ENCODE assay signal across 9 cellular contexts in genomic region chr20:20837574-20838021, GRCh38.
DNase-seq lines count a peak whose midpoint lies in the region; ATAC-seq and TF ChIP-seq lines count a peak whose summit lies in the region.
"Had no signal": no experiment of that assay in that cellular context is flagged by ENCODE, and none has a peak within 500 bp of the region (broad histone marks: within the 10 kb centered on the region; RNA-seq: fewer than 3 reads in every experiment).

No MANE protein-coding gene starts in this region.

- H3K27me3 Mint-ChIP-seq in T-helper 2 cell treated with Interferon-gamma antibody and Interleukin-4, amounts not matched to agents 5 μg/mL and 100 μg/mL, for 36 hours (ENCODE audit: low read depth), result peaks cover 10% of the 10 kb centered on the region

- no peak overlapping the region for H3K27ac Mint-ChIP-seq in T-helper 2 cell treated with Interferon-gamma antibody and Interleukin-4, amounts not matched to agents 5 μg/mL and 100 μg/mL, for 36 hours
- H3K27ac Mint-ChIP-seq: CD8-positive, alpha-beta memory T cell had no signal

- peak; percentile 30 for DNase-seq in activated T-cell treated with anti-CD3 and anti-CD28 coated beads for 48 hours (ENCODE audit: low read depth)
- no peak for DNase-seq in activated T-cell treated with anti-CD3 and anti-CD28 coated beads for 4 hours
- DNase-seq in NCI-H2029 (lab: John Stamatoyannopoulos, UW), result peak; percentile 42
- peak; percentile 8 for DNase-seq in T-helper 2 cell treated with Interferon-gamma antibody and Interleukin-4, amounts not matched to agents 5 μg/mL and 100 μg/mL, for 36 hours (ENCODE audit: low spot score)
- DNase-seq in dermis blood vessel endothelial cell, result peak; percentile 70
- no peak for DNase-seq in lower lobe of right lung

- H3K9me3 ChIP-seq in lower lobe of right lung (no peaks in the 10 kb centered on the region), subcutaneous abdominal adipose tissue (ENCODE audit: control insufficient read depth in 5 of 5, low read length in 5 of 5) (no peaks in the 10 kb centered on the region)

- H3K4me3 ChIP-seq in lower lobe of right lung, result peak overlapping the region; percentile 31
- H3K4me3 ChIP-seq in subcutaneous abdominal adipose tissue (ENCODE audit: low read depth in 1 of 5, low read length in 5 of 5), result peak overlapping the region in 4 of 5 donors; percentile 21 to 44 (median 26)

- H3K4me1 ChIP-seq in lower lobe of right lung (peaks cover 3% of the 10 kb centered on the region), subcutaneous abdominal adipose tissue (ENCODE audit: control insufficient read depth in 5 of 5, insufficient read depth in 5 of 5, low read length in 5 of 5) (peaks cover 0 to 6% (median 3%) of the 10 kb centered on the region in 5 donors)

- TF ChIP-seq CTCF in lower lobe of right lung (IDR thresholded peaks at IDR 0.05), result peak; percentile 72

- H3K36me3 ChIP-seq in lower lobe of right lung, result no peaks in the 10 kb centered on the region
- no peaks in the 10 kb centered on the region for H3K36me3 ChIP-seq in subcutaneous abdominal adipose tissue (ENCODE audit: control insufficient read depth in 5 of 5, insufficient read depth in 5 of 5, low read length in 5 of 5)

- H3K9me3 Mint-ChIP-seq in T-helper 2 cell treated with Interferon-gamma antibody and Interleukin-4, amounts not matched to agents 5 μg/mL and 100 μg/mL, for 36 hours, result no peaks in the 10 kb centered on the region
- H3K9me3 Mint-ChIP-seq: CD8-positive, alpha-beta memory T cell had no signal

- peaks cover 2% of the 10 kb centered on the region for H3K4me1 Mint-ChIP-seq in T-helper 2 cell treated with Interferon-gamma antibody and Interleukin-4, amounts not matched to agents 5 μg/mL and 100 μg/mL, for 36 hours (ENCODE audit: low read depth)

- H3K27ac ChIP-seq in lower lobe of right lung (no peak overlapping the region), subcutaneous abdominal adipose tissue (ENCODE audit: low read depth, low read length) (no peak overlapping the region)

- intact Hi-C loops in lower lobe of right lung (cut with DNase I), result no loop called here

- H3K27me3 ChIP-seq in lower lobe of right lung (ENCODE audit: low read depth) (peaks cover 15% of the 10 kb centered on the region), subcutaneous abdominal adipose tissue (ENCODE audit: control insufficient read depth in 5 of 5, insufficient read depth in 4 of 5, low read length in 5 of 5) (peaks cover 0 to 14% (median 7%) of the 10 kb centered on the region in 5 donors)

- ATAC-seq in lower lobe of right lung (peak; percentile 74 to 80), GM21619 (IDR thresholded peaks at IDR 0.05; ENCODE audit: unreplicated experiment) (no peak)

- H3K9ac ChIP-seq in subcutaneous abdominal adipose tissue (ENCODE audit: low read length in 5 of 5), result peak overlapping the region in 2 of 5 donors; percentile 21 to 50

- no peaks in the 10 kb centered on the region for H3K36me3 Mint-ChIP-seq in T-helper 2 cell treated with Interferon-gamma antibody and Interleukin-4, amounts not matched to agents 5 μg/mL and 100 μg/mL, for 36 hours (ENCODE audit: low read depth)
- H3K36me3 Mint-ChIP-seq: CD8-positive, alpha-beta memory T cell had no signal

- no peak overlapping the region for H3K4me3 Mint-ChIP-seq in T-helper 2 cell treated with Interferon-gamma antibody and Interleukin-4, amounts not matched to agents 5 μg/mL and 100 μg/mL, for 36 hours
- H3K4me3 Mint-ChIP-seq: CD8-positive, alpha-beta memory T cell had no signal

Comparison
In these comparisons a context has a peak if more than half of its experiments do, and no peak if none do; other contexts are left out.
1. DNase-seq: peak in activated T-cell treated with anti-CD3 and anti-CD28 coated beads for 48 hours (single experiment), NCI-H2029 (single experiment), T-helper 2 cell treated with Interferon-gamma antibody and Interleukin-4, amounts not matched to agents 5 μg/mL and 100 μg/mL, for 36 hours (single experiment) and dermis blood vessel endothelial cell (single experiment); none in activated T-cell treated with anti-CD3 and anti-CD28 coated beads for 4 hours (single experiment) and lower lobe of right lung (single experiment).